ENCODE assay signal across 15 cellular contexts in the genomic region with DNA sequence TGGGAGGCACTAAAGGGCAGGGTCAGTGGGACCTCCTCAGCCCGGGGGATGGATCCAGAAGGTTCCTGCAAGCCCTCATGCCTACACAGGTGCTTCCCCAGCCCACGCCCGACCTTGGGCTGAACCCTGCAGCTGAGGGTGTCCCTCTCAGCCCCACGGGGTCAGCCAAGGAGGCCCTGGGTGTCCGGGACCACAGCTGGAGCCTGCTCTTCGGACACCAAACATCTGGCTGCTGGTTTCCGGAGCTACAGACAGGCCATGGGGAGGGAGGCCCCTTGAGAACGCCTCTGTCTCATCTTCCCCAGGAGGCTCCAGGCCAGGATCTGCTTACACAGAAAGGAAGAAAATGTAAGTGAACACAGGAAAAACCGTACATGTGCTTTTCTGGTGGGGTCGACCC.
"Had no signal": no experiment of that assay in that cellular context is flagged by ENCODE, and none has a peak within 500 bp of the region (broad histone marks: within the 10 kb centered on the region; RNA-seq: fewer than 3 reads in every experiment).

No MANE protein-coding gene starts in this region.

- H3K4me1 ChIP-seq: thyroid gland had no signal

- FAIRE-seq: astrocyte, small intestine had no signal

- H3K27me3 ChIP-seq: thyroid gland had no signal

- H3K4me3 ChIP-seq: thyroid gland had no signal

- H3K4me3 Mint-ChIP-seq: activated CD4-positive, alpha-beta T cell treated with anti-CD3 and anti-CD28 coated beads for 36 hours; activated T-helper 1 cell treated with anti-CD3 and anti-CD28 coated beads, Interleukin-12 subunit alpha, Interleukin-12 subunit beta, Interleukin-2, Interleukin-4 antibody, amounts not matched to agents 30 ng/mL and 10 ng/mL and 1 ng/mL, durations not matched to agents 14 hours and 24 hours and 36 hours; memory B cell had no signal

- ATAC-seq: activated CD4-positive, alpha-beta T cell treated with anti-CD3 and anti-CD28 coated beads for 36 hours had no signal

- H3K9ac ChIP-seq: SK-N-SH had no signal

- H3K27ac ChIP-seq: thyroid gland, VCaP had no signal

- H3K27me3 Mint-ChIP-seq: activated CD4-positive, alpha-beta T cell treated with anti-CD3 and anti-CD28 coated beads for 36 hours had no signal

- H3K4me1 Mint-ChIP-seq: activated CD4-positive, alpha-beta T cell treated with anti-CD3 and anti-CD28 coated beads for 36 hours; memory B cell had no signal

- H3K9me3 ChIP-seq: SK-N-SH, thyroid gland had no signal

- H3K4me2 ChIP-seq: SK-N-SH had no signal

- H3K36me3 ChIP-seq: thyroid gland had no signal

- DNase-seq: activated CD4-positive, alpha-beta T cell treated with anti-CD3 and anti-CD28 coated beads for 36 hours; activated naive CD4-positive, alpha-beta T cell; caudate nucleus; effector memory CD4-positive, alpha-beta T cell; hypothalamus; left cardiac atrium; posterior cingulate gyrus; SK-N-SH; small intestine; T-helper 1 cell; thyroid gland had no signal

- H3K27ac Mint-ChIP-seq: activated CD4-positive, alpha-beta T cell treated with anti-CD3 and anti-CD28 coated beads for 36 hours; activated T-helper 1 cell treated with anti-CD3 and anti-CD28 coated beads, Interleukin-12 subunit alpha, Interleukin-12 subunit beta, Interleukin-2, Interleukin-4 antibody, amounts not matched to agents 30 ng/mL and 10 ng/mL and 1 ng/mL, durations not matched to agents 14 hours and 24 hours and 36 hours; memory B cell had no signal

- H3K36me3 Mint-ChIP-seq: memory B cell had no signal
